8 cellular contexts compared by ENCODE assay signal in genomic region chr2:136116813-136117390, GRCh38. TPM values are rescaled to one million over a fixed set of nuclear protein-coding genes. Genes with fewer than 3 reads are reported as not detected.
DNase-seq lines count a peak whose midpoint lies in the region; ATAC-seq and TF ChIP-seq lines count a peak whose summit lies in the region.

No MANE protein-coding gene starts in this region.

- H3K4me3 ChIP-seq in Panc1 (ENCODE audit: low read depth in 2 of 2, low read length in 2 of 2) (peak overlapping the region; percentile 45 to 51), iPS-18c (ENCODE audit: insufficient read depth, low read depth, low read length) (peak overlapping the region; percentile 58)

- TF ChIP-seq CTCF in Panc1 (IDR thresholded peaks at IDR 0.05) = no peak

- intact Hi-C loops in Panc1 (cut with micrococcal nuclease; ENCODE audit: unreplicated experiment) = loop anchor here (10.0 kb wide), 2 partner anchors 132 to 202 kb away; partner anchors contain the start of gene DARS1

- H3K9me3 ChIP-seq in Panc1 (ENCODE audit: control insufficient read depth, insufficient read depth, low read depth, low read length) = no peaks in the 10 kb centered on the region
- H3K9me3 ChIP-seq in iPS-18c (ENCODE audit: control insufficient read depth, insufficient read depth, low read length) = no peaks in the 10 kb centered on the region

- peak; percentile 56 for ATAC-seq in HG02852 (IDR thresholded peaks at IDR 0.05; ENCODE audit: unreplicated experiment)
- peak; percentile 57 for ATAC-seq in Panc1

- H3K27me3 ChIP-seq in Panc1 (ENCODE audit: control insufficient read depth, insufficient read depth, low read length) = peaks cover 63% of the 10 kb centered on the region

- H3K9me3 Mint-ChIP-seq in activated naive CD8-positive, alpha-beta T cell (ENCODE audit: low read depth) = no peaks in the 10 kb centered on the region

- H3K27ac Mint-ChIP-seq in activated naive CD8-positive, alpha-beta T cell = peak overlapping the region; percentile 91

- no TSS peak for BruUV-seq in Panc1 (replicated peaks; lab: Mats Ljungman, UMichigan)

- no peak overlapping the region for H3K27ac ChIP-seq in Panc1 (ENCODE audit: low read length)

- in situ Hi-C loops in Panc1 (cut with HindIII; ENCODE audit: low pct_unique_long_range_greater_than_20kb, low sequenced_read_pairs) = no loop called here

- no peaks in the 10 kb centered on the region for H3K27me3 Mint-ChIP-seq in activated naive CD8-positive, alpha-beta T cell

- no peaks in the 10 kb centered on the region for H3K36me3 ChIP-seq in Panc1 (ENCODE audit: control insufficient read depth, insufficient read depth, low read length)

- H3K4me1 Mint-ChIP-seq in activated naive CD8-positive, alpha-beta T cell (ENCODE audit: low read depth) = peaks cover 70% of the 10 kb centered on the region

- POLR2A ChIA-PET in Panc1 (lab: Charles Lee) = interaction anchor here (0.6 kb wide), 1 partner anchor 24 kb away, joined by 3 read pairs; no protein-coding TSS in a partner anchor

- CTCF ChIA-PET in Panc1 (lab: Charles Lee) = no interaction called here

- peaks cover 12% of the 10 kb centered on the region for H3K36me3 Mint-ChIP-seq in activated naive CD8-positive, alpha-beta T cell

- peak overlapping the region; percentile 94 for H3K4me3 Mint-ChIP-seq in activated naive CD8-positive, alpha-beta T cell

- peak; percentile 15 for DNase-seq in DMS153 (lab: John Stamatoyannopoulos, UW)
- DNase-seq in DMS153 treated with DMSO at 0.1 percent for 48 hours (lab: John Stamatoyannopoulos, UW; ENCODE audit: unreplicated experiment) = no peak
- no peak for DNase-seq in Panc1 (ENCODE audit: low read depth, low spot score)
- DNase-seq in stimulated activated CD4-positive, alpha-beta T cell treated with anti-CD3 and anti-CD28 coated beads, Interleukin-2, amount 100 ng/mL, for 48 hours = peak; percentile 41 to 48
- no peak for DNase-seq in GM03348 (ENCODE audit: low spot score)

- peaks cover 4% of the 10 kb centered on the region for H3K4me1 ChIP-seq in Panc1 (ENCODE audit: control insufficient read depth, insufficient read depth, low read length)

RNA-seq across cellular contexts. Expression of gene CXCR4, which starts 1.0 kb away (rescaled TPM):
- total RNA-seq in Panc1 (2021; ENCODE audit: unreplicated experiment) = 1.1 TPM
- polyA plus RNA-seq in Panc1 (2012; ENCODE audit: insufficient read length) = 0.13 TPM

Comparison
In these comparisons a context has a peak if more than half of its experiments do, and no peak if none do; other contexts are left out.
1. DNase-seq: peak in DMS153 (single experiment) and stimulated activated CD4-positive, alpha-beta T cell treated with anti-CD3 and anti-CD28 coated beads, Interleukin-2, amount 100 ng/mL, for 48 hours (2 of 2); none in DMS153 treated with DMSO at 0.1 percent for 48 hours (single experiment), Panc1 (single experiment) and GM03348 (single experiment).